18 cellular contexts compared by ENCODE assay signal in the genomic region with DNA sequence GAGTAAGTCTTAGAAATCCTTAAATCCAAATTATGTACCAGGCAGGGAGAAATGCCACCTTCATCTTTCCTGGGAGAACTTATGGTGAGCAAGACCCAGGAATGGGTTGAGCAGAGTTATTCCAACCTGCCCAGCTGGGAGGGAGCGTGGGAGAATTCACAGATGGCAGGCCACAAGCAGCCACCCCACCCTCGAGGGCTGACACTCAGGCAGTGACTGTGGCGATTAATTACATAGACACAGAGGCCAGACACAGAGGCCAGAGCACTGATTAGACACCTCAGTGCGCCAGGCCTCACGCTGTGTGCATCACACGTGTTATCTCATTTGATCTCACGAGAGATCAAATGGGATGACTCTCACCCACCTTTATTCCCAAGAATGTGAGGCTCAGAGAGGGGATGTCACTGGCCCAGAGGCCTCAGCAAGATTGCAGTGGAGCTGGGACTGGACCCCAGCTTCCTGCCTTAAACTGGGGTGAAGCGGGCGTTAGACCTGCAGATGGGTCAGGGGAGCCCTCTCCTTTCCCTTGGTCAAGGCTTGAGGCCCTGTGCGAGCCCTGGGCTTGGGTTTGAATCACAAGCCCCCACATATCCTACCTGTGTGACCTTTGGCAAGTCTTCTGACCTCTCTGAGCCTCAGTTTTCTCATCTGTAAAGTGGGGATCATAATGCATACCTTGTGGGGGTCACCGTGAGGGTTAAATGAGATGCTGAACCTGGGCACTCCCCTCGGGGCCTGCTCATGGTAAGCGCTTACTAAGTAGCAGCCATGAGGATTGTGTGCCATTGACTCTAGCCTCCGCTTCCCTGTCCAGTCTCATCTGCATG. TPM values are rescaled to one million over a fixed set of nuclear protein-coding genes. Genes with fewer than 3 reads are reported as not detected.
DNase-seq lines count a peak whose midpoint lies in the region; ATAC-seq, FAIRE-seq and TF ChIP-seq lines count a peak whose summit lies in the region.
"Had no signal": no experiment of that assay in that cellular context is flagged by ENCODE, and none has a peak within 500 bp of the region (broad histone marks: within the 10 kb centered on the region; RNA-seq: fewer than 3 reads in every experiment).

No MANE protein-coding gene starts in this region.

- H3K4me3 Mint-ChIP-seq in progenitor cell of endocrine pancreas (ENCODE audit: low read depth): no peak overlapping the region
- H3K4me3 Mint-ChIP-seq in stimulated activated naive CD8-positive, alpha-beta T cell treated with anti-CD3 and anti-CD28 coated beads, Interleukin-15, amount 100 ng/mL, for 72 hours: no peak overlapping the region

- CTCF ChIA-PET in HepG2 (lab: Yijun Ruan, JAX; ENCODE audit: low intra/inter-chr PET ratio, low total read pairs): no interaction called here

- H3K4me3 ChIP-seq in HepG2 (replicated peaks in 1 of 3; ENCODE audit: insufficient read depth in 1 of 3, low read depth in 2 of 3, low read length in 3 of 3) (no peak overlapping the region), right lobe of liver (no peak overlapping the region), lower lobe of right lung (no peak overlapping the region), foreskin fibroblast (ENCODE audit: low read depth in 1 of 2, low read length in 2 of 2) (no peak overlapping the region)
- H3K4me3 ChIP-seq: A549; BLaER1 treated with 17β-estradiol and CSF1 and Interleukin-3, amounts not matched to agents 10 nM and 100 nM had no signal

- TF ChIP-seq POLR2A in HepG2 (IDR thresholded peaks at IDR 0.05; ENCODE audit: insufficient read depth in 1 of 2, low read depth in 2 of 2, low read length in 2 of 2) (no peak), right lobe of liver (IDR thresholded peaks at IDR 0.05) (no peak)

- WGBS in HepG2 (ENCODE audit: low lambda C conversion rate): 74% methylated on average over 7 of the region's 14 CpGs
- 73% methylated on average over 3 of the region's 14 CpGs for WGBS in right lobe of liver (ENCODE audit: insufficient coverage, low coverage, low lambda C conversion rate, missing lambda C conversion rate)

- H3K79me2 ChIP-seq in HepG2 (ENCODE audit: insufficient read depth, low read length): no peaks in the 10 kb centered on the region

- H3K36me3 ChIP-seq in HepG2 (replicated peaks in 1 of 2; ENCODE audit: control insufficient read depth in 1 of 2, insufficient read depth in 2 of 2, low read length in 2 of 2) (no peaks in the 10 kb centered on the region), right lobe of liver (no peaks in the 10 kb centered on the region), lower lobe of right lung (no peaks in the 10 kb centered on the region)
- H3K36me3 ChIP-seq: BLaER1 treated with 17β-estradiol and CSF1 and Interleukin-3, amounts not matched to agents 10 nM and 100 nM had no signal

- in situ Hi-C loops in HepG2 (cut with HindIII; ENCODE audit: extremely low pct_ligation_motif_present, low pct_unique_long_range_greater_than_20kb): no loop called here

- TF ChIP-seq EP300 in HepG2 (IDR thresholded peaks at IDR 0.05; ENCODE audit: low read depth in 2 of 2, low read length in 2 of 2): no peak
- TF ChIP-seq EP300 in HepG2 (CRISPR knock-in tag; IDR thresholded peaks at IDR 0.05; ENCODE audit: borderline replicate concordance): no peak

- DNase-seq in HepG2 (ENCODE audit: low spot score) (no peak), right lobe of liver (no peak), islet precursor cell (peak; percentile 46), progenitor cell of endocrine pancreas (ENCODE audit: low spot score, unreplicated experiment) (no peak), lower lobe of right lung (no peak), CD1c-positive myeloid dendritic cell (ENCODE audit: extremely low spot score) (no peak), foreskin fibroblast (no peak)
- DNase-seq in stimulated activated naive CD8-positive, alpha-beta T cell treated with anti-CD3 and anti-CD28 coated beads, Interleukin-15, amount 100 ng/mL, for 72 hours: no peak
- DNase-seq: H7, Karpas-422, NCI-H187, NCI-H345, NCI-H69, SIG-M5 had no signal

- H3K4me1 ChIP-seq in HepG2 (ENCODE audit: insufficient read depth, low read length) (no peaks in the 10 kb centered on the region), right lobe of liver (no peaks in the 10 kb centered on the region), lower lobe of right lung (no peaks in the 10 kb centered on the region)

- H3K9me3 Mint-ChIP-seq in progenitor cell of endocrine pancreas (ENCODE audit: low read depth): no peaks in the 10 kb centered on the region
- H3K9me3 Mint-ChIP-seq in stimulated activated naive CD8-positive, alpha-beta T cell treated with anti-CD3 and anti-CD28 coated beads, Interleukin-15, amount 100 ng/mL, for 72 hours: no peaks in the 10 kb centered on the region

- no peak for ATAC-seq in HepG2
- no peak for ATAC-seq in right lobe of liver
- ATAC-seq in lower lobe of right lung: no peak
- no peak for ATAC-seq in stimulated activated naive CD8-positive, alpha-beta T cell treated with anti-CD3 and anti-CD28 coated beads, Interleukin-15, amount 100 ng/mL, for 72 hours
- ATAC-seq: A549 had no signal

- H2AFZ ChIP-seq in HepG2 (ENCODE audit: low read length): no peak overlapping the region

- H3K9me3 ChIP-seq in HepG2 (ENCODE audit: low read length): no peaks in the 10 kb centered on the region
- H3K9me3 ChIP-seq in right lobe of liver: no peaks in the 10 kb centered on the region
- no peaks in the 10 kb centered on the region for H3K9me3 ChIP-seq in lower lobe of right lung
- H3K9me3 ChIP-seq: A549; BLaER1 treated with 17β-estradiol and CSF1 and Interleukin-3, amounts not matched to agents 10 nM and 100 nM had no signal

- H3K27me3 Mint-ChIP-seq in progenitor cell of endocrine pancreas: peaks cover 10% of the 10 kb centered on the region
- H3K27me3 Mint-ChIP-seq in stimulated activated naive CD8-positive, alpha-beta T cell treated with anti-CD3 and anti-CD28 coated beads, Interleukin-15, amount 100 ng/mL, for 72 hours: peaks cover 37% of the 10 kb centered on the region

- no peak for TF ChIP-seq RAD21 in HepG2 (CRISPR knock-in tag; IDR thresholded peaks at IDR 0.05)

- intact Hi-C loops in HepG2 (cut with micrococcal nuclease; ENCODE audit: unreplicated experiment): no loop called here
- intact Hi-C loops in right lobe of liver (cut with DNase I): no loop called here
- intact Hi-C loops in lower lobe of right lung (cut with DNase I): no loop called here

- peaks cover 9% of the 10 kb centered on the region for H3K4me1 Mint-ChIP-seq in progenitor cell of endocrine pancreas (ENCODE audit: low read depth)
- no peaks in the 10 kb centered on the region for H3K4me1 Mint-ChIP-seq in stimulated activated naive CD8-positive, alpha-beta T cell treated with anti-CD3 and anti-CD28 coated beads, Interleukin-15, amount 100 ng/mL, for 72 hours

- H3K27ac ChIP-seq in HepG2 (ENCODE audit: extremely low read length, insufficient read depth, low read length) (no peak overlapping the region), right lobe of liver (no peak overlapping the region), lower lobe of right lung (no peak overlapping the region)

- H3K36me3 Mint-ChIP-seq in progenitor cell of endocrine pancreas (ENCODE audit: insufficient read depth): no peaks in the 10 kb centered on the region

- no peaks in the 10 kb centered on the region for H4K20me1 ChIP-seq in HepG2 (ENCODE audit: insufficient read depth, low read length)
- H4K20me1 ChIP-seq: BLaER1 treated with 17β-estradiol and CSF1 and Interleukin-3, amounts not matched to agents 10 nM and 100 nM had no signal

- peak overlapping the region; percentile 88 for H3K27ac Mint-ChIP-seq in progenitor cell of endocrine pancreas
- no peak overlapping the region for H3K27ac Mint-ChIP-seq in stimulated activated naive CD8-positive, alpha-beta T cell treated with anti-CD3 and anti-CD28 coated beads, Interleukin-15, amount 100 ng/mL, for 72 hours

- H3K4me2 ChIP-seq in HepG2 (ENCODE audit: low read depth, low read length): no peak overlapping the region
- H3K4me2 ChIP-seq: A549 had no signal

- TF ChIP-seq CTCF in HepG2 (CRISPR knock-in tag; IDR thresholded peaks at IDR 0.05): no peak
- TF ChIP-seq CTCF in right lobe of liver (IDR thresholded peaks at IDR 0.05): no peak
- TF ChIP-seq CTCF in progenitor cell of endocrine pancreas (IDR thresholded peaks at IDR 0.05; ENCODE audit: unreplicated experiment): no peak
- no peak for TF ChIP-seq CTCF in lower lobe of right lung (IDR thresholded peaks at IDR 0.05)
- TF ChIP-seq CTCF in foreskin fibroblast (IDR thresholded peaks at IDR 0.05; ENCODE audit: low read depth, low read length): no peak

- BruUV-seq in HepG2 (replicated peaks; lab: Mats Ljungman, UMichigan): no TSS peak

- H3K9ac ChIP-seq in HepG2 (ENCODE audit: insufficient read depth, low read depth, low read length): no peak overlapping the region
- H3K9ac ChIP-seq: BLaER1 treated with 17β-estradiol and CSF1 and Interleukin-3, amounts not matched to agents 10 nM and 100 nM had no signal

- no peak for FAIRE-seq in HepG2 (lab: Jason Lieb, UNC)
- FAIRE-seq: A549, GM19239, RCC 7860 had no signal

- H3K27me3 ChIP-seq in HepG2 (ENCODE audit: control insufficient read depth in 1 of 2, insufficient read depth in 2 of 2, low read length in 2 of 2) (peaks cover 4 to 18% of the 10 kb centered on the region in 2 experiments; a peak in 3 of 5 replicates), right lobe of liver (no peaks in the 10 kb centered on the region), lower lobe of right lung (ENCODE audit: low read depth) (peaks cover 24% of the 10 kb centered on the region)
- H3K27me3 ChIP-seq: BLaER1 treated with 17β-estradiol and CSF1 and Interleukin-3, amounts not matched to agents 10 nM and 100 nM had no signal

- POLR2A ChIA-PET in HepG2 (lab: Yijun Ruan, JAX): no interaction called here

RNA-seq across cellular contexts. Expression of a gene that starts 28.8 kb away (rescaled TPM):
- total RNA-seq in HepG2 (2016; rRNA removed; fragmentation: Illumina TruSeq; extraction: Trizol) (0.04 TPM in 1 of 2 replicates, not detected in the other), right lobe of liver (1 to 10 TPM in 4 of 6 experiments, under 1 TPM in 2; 0.12 to 4.7 (median 1.4) TPM), progenitor cell of endocrine pancreas (not detected in 2 replicates), lower lobe of right lung (7.2 TPM)
- total RNA-seq in HepG2 (2016; cell fraction: cytosol; rRNA removed; fragmentation: Illumina TruSeq; extraction: Trizol; ENCODE audit: low read depth): not detected in 2 replicates
- not detected in 2 replicates for total RNA-seq in HepG2 (2016; cell fraction: insoluble cytoplasmic fraction; rRNA removed; fragmentation: Illumina TruSeq; extraction: Trizol)
- not detected in 2 replicates for total RNA-seq in HepG2 (2016; cell fraction: membrane; rRNA removed; fragmentation: Illumina TruSeq; extraction: Trizol)
- not detected in 2 replicates for total RNA-seq in HepG2 (2016; cell fraction: nucleus; rRNA removed; fragmentation: Illumina TruSeq; extraction: Trizol)
- 0.04 TPM in 1 of 2 replicates, not detected in the other for polyA plus RNA-seq in HepG2 (2011; rRNA removed)
- polyA plus RNA-seq in HepG2 (2011; cell fraction: cytosol; rRNA removed): 0.04 TPM in 1 of 2 replicates, not detected in the other
- not detected in 2 replicates for polyA plus RNA-seq in HepG2 (2011; cell fraction: nucleus; rRNA removed)
- polyA plus RNA-seq in HepG2 (2012): not detected in 2 replicates
- polyA plus RNA-seq in HepG2 (2016; cell fraction: cytosol; fragmentation: Illumina TruSeq; extraction: Trizol; ENCODE audit: low read depth): not detected in 2 replicates
- not detected in 2 replicates for polyA plus RNA-seq in HepG2 (2016; cell fraction: insoluble cytoplasmic fraction; fragmentation: Illumina TruSeq; extraction: Trizol; ENCODE audit: low read depth)
- polyA plus RNA-seq in HepG2 (2016; cell fraction: membrane; fragmentation: Illumina TruSeq; extraction: Trizol; ENCODE audit: low read depth): not detected in 2 replicates
- not detected in 2 replicates for polyA plus RNA-seq in HepG2 (2016; cell fraction: nucleus; fragmentation: Illumina TruSeq; extraction: Trizol; ENCODE audit: insufficient read depth, low read depth)
- not detected in 2 replicates for polyA minus RNA-seq in HepG2 (2011; rRNA and poly(A)+ RNA removed; ENCODE audit: low replicate concordance)
- not detected in 2 replicates for polyA minus RNA-seq in HepG2 (2011; cell fraction: cytosol; rRNA and poly(A)+ RNA removed)
- polyA minus RNA-seq in HepG2 (2011; cell fraction: nucleus; rRNA and poly(A)+ RNA removed): not detected in 2 replicates
- polyA plus RNA-seq: A549 had no signal

RNA-seq across cellular contexts. Expression of a gene that starts 30.3 kb away (rescaled TPM):
- total RNA-seq in HepG2 (2016; rRNA removed; fragmentation: Illumina TruSeq; extraction: Trizol) (not detected in 2 replicates), right lobe of liver (not detected), progenitor cell of endocrine pancreas (not detected in 2 replicates), lower lobe of right lung (not detected)
- total RNA-seq in HepG2 (2016; cell fraction: cytosol; rRNA removed; fragmentation: Illumina TruSeq; extraction: Trizol; ENCODE audit: low read depth): not detected in 2 replicates
- total RNA-seq in HepG2 (2016; cell fraction: insoluble cytoplasmic fraction; rRNA removed; fragmentation: Illumina TruSeq; extraction: Trizol): not detected in 2 replicates
- not detected in 2 replicates for total RNA-seq in HepG2 (2016; cell fraction: membrane; rRNA removed; fragmentation: Illumina TruSeq; extraction: Trizol)
- not detected in 2 replicates for total RNA-seq in HepG2 (2016; cell fraction: nucleus; rRNA removed; fragmentation: Illumina TruSeq; extraction: Trizol)
- polyA plus RNA-seq in HepG2 (2011; rRNA removed): not detected in 2 replicates
- polyA plus RNA-seq in HepG2 (2011; cell fraction: cytosol; rRNA removed): not detected in 2 replicates
- not detected in 2 replicates for polyA plus RNA-seq in HepG2 (2011; cell fraction: nucleus; rRNA removed)
- not detected in 2 replicates for polyA plus RNA-seq in HepG2 (2012)
- not detected in 2 replicates for polyA plus RNA-seq in HepG2 (2016; cell fraction: cytosol; fragmentation: Illumina TruSeq; extraction: Trizol; ENCODE audit: low read depth)
- polyA plus RNA-seq in HepG2 (2016; cell fraction: insoluble cytoplasmic fraction; fragmentation: Illumina TruSeq; extraction: Trizol; ENCODE audit: low read depth): not detected in 2 replicates
- polyA plus RNA-seq in HepG2 (2016; cell fraction: membrane; fragmentation: Illumina TruSeq; extraction: Trizol; ENCODE audit: low read depth): not detected in 2 replicates
- not detected in 2 replicates for polyA plus RNA-seq in HepG2 (2016; cell fraction: nucleus; fragmentation: Illumina TruSeq; extraction: Trizol; ENCODE audit: insufficient read depth, low read depth)
- 0.05 TPM in 1 of 2 replicates, not detected in the other for polyA minus RNA-seq in HepG2 (2011; rRNA and poly(A)+ RNA removed; ENCODE audit: low replicate concordance)
- polyA minus RNA-seq in HepG2 (2011; cell fraction: cytosol; rRNA and poly(A)+ RNA removed): not detected in 2 replicates
- polyA minus RNA-seq in HepG2 (2011; cell fraction: nucleus; rRNA and poly(A)+ RNA removed): not detected in 2 replicates
